23 cellular contexts compared by ENCODE assay signal in genomic region chr6:46756469-46757205, GRCh38. TPM values are rescaled to one million over a fixed set of nuclear protein-coding genes. Genes with fewer than 3 reads are reported as not detected.
A peak's percentile ranks its signal among the peaks of the same experiment; 100 is the strongest.
DNase-seq lines count a peak whose midpoint lies in the region; ATAC-seq, FAIRE-seq and TF ChIP-seq lines count a peak whose summit lies in the region.
"Had no signal": no experiment of that assay in that cellular context is flagged by ENCODE, and none has a peak within 500 bp of the region (broad histone marks: within the 10 kb centered on the region; RNA-seq: fewer than 3 reads in every experiment).

No MANE protein-coding gene starts in this region.

- no peak overlapping the region for H3K4me3 Mint-ChIP-seq in MCF 10A (ENCODE audit: unreplicated experiment)
- H3K4me3 Mint-ChIP-seq in astrocyte (ENCODE audit: unreplicated experiment), result no peak overlapping the region
- H3K4me3 Mint-ChIP-seq: T-helper 2 cell treated with Interferon-gamma antibody and Interleukin-4, amounts not matched to agents 5 μg/mL and 100 μg/mL, for 36 hours had no signal

- H3K36me3 Mint-ChIP-seq in MCF 10A (ENCODE audit: insufficient read depth, unreplicated experiment) (no peaks in the 10 kb centered on the region), astrocyte (ENCODE audit: low read depth, unreplicated experiment) (no peaks in the 10 kb centered on the region)

- in situ Hi-C loops in mammary epithelial cell (cut with MboI; ENCODE audit: low sequenced_read_pairs in 2 of 2), result no loop called here

- H3K27ac Mint-ChIP-seq in MCF 10A (ENCODE audit: low read depth, unreplicated experiment), result no peak overlapping the region
- H3K27ac Mint-ChIP-seq in astrocyte (ENCODE audit: unreplicated experiment), result no peak overlapping the region
- H3K27ac Mint-ChIP-seq: T-helper 2 cell treated with Interferon-gamma antibody and Interleukin-4, amounts not matched to agents 5 μg/mL and 100 μg/mL, for 36 hours had no signal

- H3K9ac ChIP-seq in mammary epithelial cell (ENCODE audit: insufficient read depth, low read length) (no peak overlapping the region), astrocyte (ENCODE audit: low read length) (no peak overlapping the region), smooth muscle cell (ENCODE audit: low read depth) (no peak overlapping the region)

- BruUV-seq in MCF 10A (replicated peaks; lab: Mats Ljungman, UMichigan), result no TSS peak
- no TSS peak for BruUV-seq in mammary epithelial cell (replicated peaks; lab: Mats Ljungman, UMichigan)

- H2AFZ ChIP-seq in mammary epithelial cell (ENCODE audit: low read depth, low read length) (no peak overlapping the region), astrocyte (ENCODE audit: low read depth, low read length) (no peak overlapping the region), smooth muscle cell (ENCODE audit: low read depth) (no peak overlapping the region)

- H3K4me2 ChIP-seq in mammary epithelial cell (ENCODE audit: insufficient read depth, low read depth, low read length) (no peak overlapping the region), astrocyte (ENCODE audit: low read length) (peak overlapping the region; percentile 7), smooth muscle cell (peak overlapping the region; percentile 39)
- H3K4me2 ChIP-seq: A549 had no signal

- TF ChIP-seq CTCF in MCF 10A (IDR thresholded peaks at IDR 0.05; ENCODE audit: unreplicated experiment), result no peak
- TF ChIP-seq CTCF in mammary epithelial cell (conservative IDR thresholded peaks at IDR 0.05 in 1 of 2, IDR thresholded peaks at IDR 0.05 in 1 of 2; ENCODE audit: extremely low read depth in 1 of 2, insufficient read depth in 1 of 2, low read depth in 1 of 2, low read length in 2 of 2), result no peak
- TF ChIP-seq CTCF in astrocyte (IDR thresholded peaks at IDR 0.05; ENCODE audit: insufficient read depth, low read depth, low read length), result no peak
- TF ChIP-seq CTCF in smooth muscle cell (IDR thresholded peaks at IDR 0.05; ENCODE audit: borderline replicate concordance, insufficient read depth, poor library complexity, severe bottlenecking), result no peak
- TF ChIP-seq CTCF in GM20000 (IDR thresholded peaks at IDR 0.05; ENCODE audit: extremely low read depth, missing control alignments), result no peak

- H3K9me3 ChIP-seq in mammary epithelial cell (replicated peaks; ENCODE audit: insufficient read depth, low read length) (no peaks in the 10 kb centered on the region), astrocyte (ENCODE audit: insufficient read depth, low read depth, low read length) (no peaks in the 10 kb centered on the region), smooth muscle cell (replicated peaks; ENCODE audit: low read depth) (no peaks in the 10 kb centered on the region)
- H3K9me3 ChIP-seq: A549, MG63, tibial nerve had no signal

- H3K9me3 Mint-ChIP-seq in MCF 10A (ENCODE audit: unreplicated experiment) (no peaks in the 10 kb centered on the region), astrocyte (ENCODE audit: unreplicated experiment) (no peaks in the 10 kb centered on the region)
- H3K9me3 Mint-ChIP-seq: T-helper 2 cell treated with Interferon-gamma antibody and Interleukin-4, amounts not matched to agents 5 μg/mL and 100 μg/mL, for 36 hours had no signal

- no peaks in the 10 kb centered on the region for H3F3A ChIP-seq in smooth muscle cell (ENCODE audit: low read depth)

- no peaks in the 10 kb centered on the region for H3K27me3 ChIP-seq in mammary epithelial cell (ENCODE audit: insufficient read depth, low read length)
- no peaks in the 10 kb centered on the region for H3K27me3 ChIP-seq in astrocyte (ENCODE audit: insufficient read depth, low read length)
- peaks cover 12% of the 10 kb centered on the region for H3K27me3 ChIP-seq in smooth muscle cell (ENCODE audit: low read depth)
- H3K27me3 ChIP-seq: cardiac muscle cell, MG63, tibial nerve had no signal

- H4K20me1 ChIP-seq in mammary epithelial cell (ENCODE audit: insufficient read depth, low read length), result no peaks in the 10 kb centered on the region
- H4K20me1 ChIP-seq in astrocyte (ENCODE audit: insufficient read depth, low read length), result no peaks in the 10 kb centered on the region
- no peaks in the 10 kb centered on the region for H4K20me1 ChIP-seq in smooth muscle cell (ENCODE audit: low read depth)

- H3K4me3 ChIP-seq in mammary epithelial cell (replicated peaks in 1 of 3; ENCODE audit: insufficient read depth in 1 of 3, low read depth in 2 of 3, low read length in 3 of 3) (no peak overlapping the region), astrocyte (ENCODE audit: insufficient read depth, low read depth, low read length) (no peak overlapping the region), smooth muscle cell (no peak overlapping the region)
- H3K4me3 ChIP-seq: A549, cardiac muscle cell, dorsolateral prefrontal cortex, MG63, tibial nerve had no signal

- H3K4me1 ChIP-seq in mammary epithelial cell (ENCODE audit: insufficient read depth, low read length), result peaks cover 4% of the 10 kb centered on the region
- H3K4me1 ChIP-seq in astrocyte (ENCODE audit: insufficient read depth, low read length), result peaks cover 5% of the 10 kb centered on the region
- H3K4me1 ChIP-seq in smooth muscle cell (ENCODE audit: low read depth), result no peaks in the 10 kb centered on the region
- H3K4me1 ChIP-seq: A549 had no signal

- H3K4me1 Mint-ChIP-seq in MCF 10A (ENCODE audit: insufficient read depth, unreplicated experiment) (no peaks in the 10 kb centered on the region), astrocyte (ENCODE audit: low read depth, unreplicated experiment) (no peaks in the 10 kb centered on the region)

- no peaks in the 10 kb centered on the region for H3K36me3 ChIP-seq in mammary epithelial cell (ENCODE audit: insufficient read depth, low read length)
- no peaks in the 10 kb centered on the region for H3K36me3 ChIP-seq in astrocyte (ENCODE audit: insufficient read depth, low read length)
- H3K36me3 ChIP-seq in smooth muscle cell (ENCODE audit: low read depth), result no peaks in the 10 kb centered on the region
- H3K36me3 ChIP-seq: cardiac muscle cell, MG63, tibial nerve had no signal

- no peaks in the 10 kb centered on the region for H3K79me2 ChIP-seq in mammary epithelial cell (ENCODE audit: insufficient read depth, low read length)
- no peaks in the 10 kb centered on the region for H3K79me2 ChIP-seq in astrocyte (ENCODE audit: insufficient read depth, low read length)
- H3K79me2 ChIP-seq in smooth muscle cell (ENCODE audit: low read depth), result no peaks in the 10 kb centered on the region

- dilution Hi-C loops in mammary epithelial cell (cut with HindIII; ENCODE audit: low sequenced_read_pairs), result no loop called here

- DNase-seq in MCF 10A (ENCODE audit: unreplicated experiment) (peak; percentile 28), mammary epithelial cell (no peak), astrocyte (ENCODE audit: low read depth) (no peak), kidney tubule cell (ENCODE audit: low spot score) (peak; percentile 23), smooth muscle cell (lab: John Stamatoyannopoulos, UW; ENCODE audit: unreplicated experiment) (no peak), GM20000 (ENCODE audit: low spot score) (no peak)
- DNase-seq: C1 segment of cervical spinal cord; DMS 273 treated with DMSO at 0.1 percent for 48 hours; dorsolateral prefrontal cortex; kidney; midbrain; NCI-H1694 treated with DMSO at 0.1 percent for 48 hours; retina; stimulated activated naive CD4-positive, alpha-beta T cell had no signal

- CTCF ChIA-PET in MCF 10A (lab: Yijun Ruan, JAX) (no interaction called here), mammary epithelial cell (lab: Charles Lee; ENCODE audit: low non-redundant PET) (no interaction called here)

- ATAC-seq in GM18868 (IDR thresholded peaks at IDR 0.05; ENCODE audit: unreplicated experiment), result no peak
- ATAC-seq in GM19467 (IDR thresholded peaks at IDR 0.05; ENCODE audit: unreplicated experiment), result no peak
- ATAC-seq: A549, esophagus mucosa had no signal

- 84% methylated on average over 7 of the region's 7 CpGs for WGBS in mammary epithelial cell (ENCODE audit: low coverage, missing lambda C conversion rate)
- WGBS in smooth muscle cell (ENCODE audit: low lambda C conversion rate), result 67% methylated on average over 7 of the region's 7 CpGs

- FAIRE-seq in astrocyte (lab: Jason Lieb, UNC), result no peak
- FAIRE-seq: A549, kidney had no signal

- H3K27ac ChIP-seq in mammary epithelial cell (ENCODE audit: insufficient read depth, low read depth, low read length), result no peak overlapping the region
- no peak overlapping the region for H3K27ac ChIP-seq in astrocyte (ENCODE audit: low read depth, low read length)
- H3K27ac ChIP-seq in smooth muscle cell (ENCODE audit: low read depth), result no peak overlapping the region
- H3K27ac ChIP-seq: A549, cardiac muscle cell, dorsolateral prefrontal cortex, tibial nerve had no signal

- intact Hi-C loops in MCF 10A (cut with micrococcal nuclease) (no loop called here), mammary epithelial cell (cut with micrococcal nuclease) (no loop called here)

- H3K27me3 Mint-ChIP-seq in MCF 10A (ENCODE audit: insufficient read depth, unreplicated experiment) (no peaks in the 10 kb centered on the region), astrocyte (ENCODE audit: low read depth, unreplicated experiment) (no peaks in the 10 kb centered on the region)

- POLR2A ChIA-PET in MCF 10A (lab: Yijun Ruan, JAX), result interaction anchor here (0.5 kb wide), 1 partner anchor 65 kb away, joined by 3 read pairs; no protein-coding TSS in a partner anchor

RNA-seq across cellular contexts. Expression of gene ANKRD66, which starts 9.9 kb away (rescaled TPM):
- total RNA-seq in MCF 10A (2022) (not detected in 2 replicates), mammary epithelial cell (not detected), astrocyte (not detected in 2 replicates), smooth muscle cell (not detected in 2 replicates)
- polyA plus RNA-seq in mammary epithelial cell (not detected), smooth muscle cell (not detected in 2 replicates)
- polyA minus RNA-seq in mammary epithelial cell, result not detected
- total RNA-seq: cardiac muscle cell, esophagus mucosa, kidney, tibial nerve had no signal
- polyA plus RNA-seq: A549, adipose tissue, cardiac muscle cell had no signal

RNA-seq across cellular contexts. Expression of gene PLA2G7, which starts 21.5 kb away (rescaled TPM):
- total RNA-seq in MCF 10A (2022) (not detected in 2 replicates), mammary epithelial cell (1 to 10 TPM; 5.7 to 5.9 TPM), astrocyte (0.43 and 0.48 TPM in 2 replicates), smooth muscle cell (0.27 and 1.2 TPM in 2 replicates)
- polyA plus RNA-seq in mammary epithelial cell (5.4 TPM), smooth muscle cell (0.30 and 0.56 TPM in 2 replicates)
- 6.8 TPM for polyA minus RNA-seq in mammary epithelial cell
- total RNA-seq: cardiac muscle cell had no signal
- polyA plus RNA-seq: cardiac muscle cell had no signal

RNA-seq across cellular contexts. Expression of gene MEP1A, which starts 36.6 kb away (rescaled TPM):
- total RNA-seq in MCF 10A (2022), result not detected in 2 replicates
- total RNA-seq in mammary epithelial cell, result under 1 TPM in 1 of 2 donors, not detected in 1; 0.14 TPM
- 0.12 TPM for polyA plus RNA-seq in mammary epithelial cell
- polyA minus RNA-seq in mammary epithelial cell, result 2.1 TPM
- not detected in 2 replicates for total RNA-seq in astrocyte
- total RNA-seq in smooth muscle cell, result not detected in 2 replicates
- not detected in 2 replicates for polyA plus RNA-seq in smooth muscle cell
- total RNA-seq: cardiac muscle cell, esophagus mucosa, tibial nerve had no signal
- polyA plus RNA-seq: A549, cardiac muscle cell had no signal

Comparison
In these comparisons a context has a peak if more than half of its experiments do, and no peak if none do; other contexts are left out.
1. DNase-seq: peak in MCF 10A (single experiment) and kidney tubule cell (single experiment); none in mammary epithelial cell (single experiment), astrocyte (single experiment), smooth muscle cell (single experiment) and GM20000 (single experiment).